10 cellular contexts compared by ENCODE assay signal in the genomic region with DNA sequence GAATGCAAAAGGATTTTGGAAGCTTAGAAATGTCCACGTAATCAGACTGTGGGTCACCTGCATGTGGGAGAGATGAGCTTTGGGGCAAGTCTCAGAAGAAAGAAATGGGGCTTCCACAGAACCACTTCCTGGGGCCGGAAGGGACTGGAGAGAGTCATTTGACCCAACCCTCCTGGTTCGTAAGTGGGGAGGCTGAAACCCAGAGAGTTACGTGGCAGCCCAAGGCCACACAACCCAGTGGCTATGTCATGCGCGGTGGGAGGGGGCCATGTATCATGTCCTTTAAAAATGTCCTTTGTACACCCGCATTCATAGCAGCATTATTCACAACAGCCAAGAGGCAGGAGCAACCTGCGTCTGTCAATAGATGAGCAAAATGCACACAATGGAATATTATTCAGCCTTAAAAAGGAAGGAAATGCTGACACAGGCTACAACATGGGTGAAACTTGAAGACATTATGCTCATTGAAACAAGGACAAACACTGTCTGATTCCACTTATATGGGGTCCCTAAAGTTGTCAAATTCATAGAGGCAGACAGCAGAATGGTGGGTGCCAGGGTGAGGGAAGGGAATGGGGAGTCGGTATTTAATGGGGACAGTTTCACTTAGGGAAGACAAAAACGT. TPM values are rescaled to one million over a fixed set of nuclear protein-coding genes. Genes with fewer than 3 reads are reported as not detected.
DNase-seq lines count a peak whose midpoint lies in the region; ATAC-seq, FAIRE-seq and TF ChIP-seq lines count a peak whose summit lies in the region.
"Had no signal": no experiment of that assay in that cellular context is flagged by ENCODE, and none has a peak within 500 bp of the region (broad histone marks: within the 10 kb centered on the region; RNA-seq: fewer than 3 reads in every experiment).

No MANE protein-coding gene starts in this region.

- H3K9me3 Mint-ChIP-seq in activated CD8-positive, alpha-beta memory T cell treated with anti-CD3 and anti-CD28 coated beads, Interleukin-2, amount 10 ng/mL, durations not matched to agents 7 days and 5 days (ENCODE audit: low read depth), result no peaks in the 10 kb centered on the region

- H3K27ac Mint-ChIP-seq in activated CD8-positive, alpha-beta memory T cell treated with anti-CD3 and anti-CD28 coated beads, Interleukin-2, amount 10 ng/mL, durations not matched to agents 7 days and 5 days, result no peak overlapping the region

- TF ChIP-seq POLR2A in GM12891 (IDR thresholded peaks at IDR 0.05; ENCODE audit: low read depth, low read length), result no peak
- TF ChIP-seq POLR2A in erythroblast (IDR thresholded peaks at IDR 0.05; ENCODE audit: low read length), result no peak

- H3K36me3 Mint-ChIP-seq in activated CD8-positive, alpha-beta memory T cell treated with anti-CD3 and anti-CD28 coated beads, Interleukin-2, amount 10 ng/mL, durations not matched to agents 7 days and 5 days, result no peaks in the 10 kb centered on the region

- peaks cover 14% of the 10 kb centered on the region for H3K4me1 Mint-ChIP-seq in activated CD8-positive, alpha-beta memory T cell treated with anti-CD3 and anti-CD28 coated beads, Interleukin-2, amount 10 ng/mL, durations not matched to agents 7 days and 5 days

- H3K27me3 Mint-ChIP-seq in activated CD8-positive, alpha-beta memory T cell treated with anti-CD3 and anti-CD28 coated beads, Interleukin-2, amount 10 ng/mL, durations not matched to agents 7 days and 5 days, result peaks cover 21% of the 10 kb centered on the region

- peak; percentile 80 for FAIRE-seq in GM12891 (lab: Jason Lieb, UNC)
- FAIRE-seq: TTC549 had no signal

- H3K4me3 ChIP-seq in iPS-11a (ENCODE audit: low read depth, low read length), result peak overlapping the region; percentile 30
- H3K4me3 ChIP-seq in skeletal muscle cell (ENCODE audit: low read depth, low read length), result peak overlapping the region; percentile 42

- ATAC-seq in activated CD8-positive, alpha-beta memory T cell treated with anti-CD3 and anti-CD28 coated beads, Interleukin-2, amount 10 ng/mL, durations not matched to agents 7 days and 5 days, result no peak

- H3K4me3 Mint-ChIP-seq in activated CD8-positive, alpha-beta memory T cell treated with anti-CD3 and anti-CD28 coated beads, Interleukin-2, amount 10 ng/mL, durations not matched to agents 7 days and 5 days, result peak overlapping the region; percentile 41

- DNase-seq in GM12891 (ENCODE audit: insufficient read length, low spot score) (no peak), skeletal muscle cell (ENCODE audit: low read depth) (no peak), anterior cingulate cortex (lab: John Stamatoyannopoulos, UW) (no peak), erythroblast (lab: John Stamatoyannopoulos, UW) (no peak), kidney glomerular epithelial cell (lab: John Stamatoyannopoulos, UW) (no peak), globus pallidus (ENCODE audit: low spot score) (no peak)
- peak; percentile 50 for DNase-seq in activated CD8-positive, alpha-beta memory T cell treated with anti-CD3 and anti-CD28 coated beads, Interleukin-2, amount 10 ng/mL, durations not matched to agents 7 days and 5 days
- DNase-seq: NCI-H446 had no signal

- CTCF ChIA-PET in activated CD8-positive, alpha-beta memory T cell treated with anti-CD3 and anti-CD28 coated beads, Interleukin-2, amount 10 ng/mL, durations not matched to agents 7 days and 5 days (lab: Charles Lee), result interaction anchor here (1.1 kb wide), 1 partner anchor 180 kb away, joined by 3 read pairs; the partner anchor contains the start of gene NUDCD3

TF ChIP-seq in GM12891, 5 proteins besides CTCF, POLR2A, EP300 and RAD21:
- no peak for TF ChIP-seq POLR2AphosphoS5 (IDR thresholded peaks at IDR 0.05; ENCODE audit: low read depth, low read length)
- no peak for TF ChIP-seq TAF1 (IDR thresholded peaks at IDR 0.05; ENCODE audit: low read depth, low read length)
- TF ChIP-seq POU2F2 (IDR thresholded peaks at IDR 0.05; ENCODE audit: low read depth, low read length), result no peak
- no peak for TF ChIP-seq PAX5 (IDR thresholded peaks at IDR 0.05; ENCODE audit: insufficient read depth, low read length, severe bottlenecking)
- TF ChIP-seq SPI1 (IDR thresholded peaks at IDR 0.05; ENCODE audit: low read depth, low read length), result no peak

RNA-seq across cellular contexts. Expression of gene CAMK2B, which starts 15.1 kb away (rescaled TPM):
- 0.65 TPM for polyA plus RNA-seq in GM12891 (2012; ENCODE audit: low read depth, missing spikeins)
- under 1 TPM in 1 of 2 experiments, not detected in 1; 0.63 TPM for total RNA-seq in activated CD8-positive, alpha-beta memory T cell treated with anti-CD3 and anti-CD28 coated beads, Interleukin-2, amount 10 ng/mL, durations not matched to agents 7 days and 5 days
